In genomic region chr14:71661441-71661840, GRCh38 we compare ENCODE assay signal across 22 cellular contexts.
"Had no signal": no experiment of that assay in that cellular context is flagged by ENCODE, and none has a peak within 500 bp of the region (broad histone marks: within the 10 kb centered on the region; RNA-seq: fewer than 3 reads in every experiment).

No MANE protein-coding gene starts in this region.

- H3K27ac ChIP-seq: esophagus squamous epithelium, gastroesophageal sphincter, neutrophil, spleen, thoracic aorta, transverse colon had no signal

- H3K4me3 ChIP-seq: dorsolateral prefrontal cortex, esophagus squamous epithelium, gastroesophageal sphincter, mucosa of descending colon, spleen, thoracic aorta, transverse colon had no signal

- ATAC-seq: gastroesophageal sphincter; left lobe of liver; mucosa of descending colon; naive thymus-derived CD8-positive, alpha-beta T cell; sciatic nerve; stimulated activated memory B cell treated with anti-CD40 and anti-IgM and Interleukin-4, amounts not matched to agents 10 μg/mL and 1 μg/mL and 100 μg/mL, for 72 hours had no signal

- DNase-seq: cortex of kidney; effector memory CD4-positive, alpha-beta T cell; esophagus squamous epithelium; foreskin fibroblast; glutamatergic neuron; islet precursor cell; mammary epithelial cell; mucosa of descending colon; naive thymus-derived CD8-positive, alpha-beta T cell; spleen; stimulated activated CD4-positive, alpha-beta T cell treated with anti-CD3 and anti-CD28 coated beads, Interleukin-15, amount 100 ng/mL, for 24 hours; stimulated activated CD4-positive, alpha-beta T cell treated with anti-CD3 and anti-CD28 coated beads, Interleukin-1b, Interleukin-23, amount 100 ng/mL, for 48 hours; stimulated activated CD4-positive, alpha-beta T cell treated with anti-CD3 and anti-CD28 coated beads, Interleukin-4, amount 100 ng/mL, for 24 hours; transverse colon had no signal

- H3K27me3 ChIP-seq: dorsolateral prefrontal cortex, esophagus squamous epithelium, gastroesophageal sphincter, neutrophil, spleen, transverse colon had no signal

- H3K36me3 ChIP-seq: thoracic aorta had no signal

- H3K4me1 Mint-ChIP-seq: stimulated activated memory B cell treated with anti-CD40 and anti-IgM and Interleukin-4, amounts not matched to agents 10 μg/mL and 1 μg/mL and 100 μg/mL, for 72 hours had no signal

- H3K9me3 ChIP-seq: esophagus squamous epithelium, gastroesophageal sphincter, mucosa of descending colon, neutrophil, spleen, thoracic aorta, transverse colon had no signal

- H3K4me1 ChIP-seq: gastroesophageal sphincter had no signal

- H3K27me3 Mint-ChIP-seq: naive thymus-derived CD8-positive, alpha-beta T cell; stimulated activated memory B cell treated with anti-CD40 and anti-IgM and Interleukin-4, amounts not matched to agents 10 μg/mL and 1 μg/mL and 100 μg/mL, for 72 hours; stimulated activated naive CD8-positive, alpha-beta T cell treated with anti-CD3 and anti-CD28 coated beads, Interleukin-15, Interleukin-2, amounts not matched to agents 100 ng/mL and 50 ng/mL, for 24 hours had no signal

- H3K9me3 Mint-ChIP-seq: naive thymus-derived CD8-positive, alpha-beta T cell; stimulated activated memory B cell treated with anti-CD40 and anti-IgM and Interleukin-4, amounts not matched to agents 10 μg/mL and 1 μg/mL and 100 μg/mL, for 72 hours; stimulated activated naive CD8-positive, alpha-beta T cell treated with anti-CD3 and anti-CD28 coated beads, Interleukin-15, Interleukin-2, amounts not matched to agents 100 ng/mL and 50 ng/mL, for 24 hours had no signal

- H3K4me3 Mint-ChIP-seq: naive thymus-derived CD8-positive, alpha-beta T cell; stimulated activated memory B cell treated with anti-CD40 and anti-IgM and Interleukin-4, amounts not matched to agents 10 μg/mL and 1 μg/mL and 100 μg/mL, for 72 hours; stimulated activated naive CD8-positive, alpha-beta T cell treated with anti-CD3 and anti-CD28 coated beads, Interleukin-15, Interleukin-2, amounts not matched to agents 100 ng/mL and 50 ng/mL, for 24 hours had no signal

- H3K27ac Mint-ChIP-seq: naive thymus-derived CD8-positive, alpha-beta T cell; stimulated activated memory B cell treated with anti-CD40 and anti-IgM and Interleukin-4, amounts not matched to agents 10 μg/mL and 1 μg/mL and 100 μg/mL, for 72 hours; stimulated activated naive CD8-positive, alpha-beta T cell treated with anti-CD3 and anti-CD28 coated beads, Interleukin-15, Interleukin-2, amounts not matched to agents 100 ng/mL and 50 ng/mL, for 24 hours had no signal
